29 cellular contexts compared by ENCODE assay signal in genomic region chr7:102119925-102120324, GRCh38.
DNase-seq lines count a peak whose midpoint lies in the region; ATAC-seq and TF ChIP-seq lines count a peak whose summit lies in the region.
"Had no signal": no experiment of that assay in that cellular context is flagged by ENCODE, and none has a peak within 500 bp of the region (broad histone marks: within the 10 kb centered on the region; RNA-seq: fewer than 3 reads in every experiment).

No MANE protein-coding gene starts in this region.

- no peak overlapping the region for H3T11ph ChIP-seq in H9 (ENCODE audit: low read length)

- no peak overlapping the region for H3K56ac ChIP-seq in H9 (ENCODE audit: insufficient read length, low read depth, low read length)

- H3K4me1 ChIP-seq in H9 (ENCODE audit: insufficient read depth, low read length) (no peaks in the 10 kb centered on the region), mesodermal cell (ENCODE audit: control insufficient read depth, insufficient read depth, low read length, poor library complexity, severe bottlenecking) (peaks cover 40% of the 10 kb centered on the region)
- H3K4me1 ChIP-seq: neural progenitor cell, parathyroid adenoma had no signal

- H3K4me3 Mint-ChIP-seq in H9, result no peak overlapping the region
- H3K4me3 Mint-ChIP-seq: activated B cell treated with CpG ODN at 0.5 μM for 24 hours; activated T-cell treated with anti-CD3 and anti-CD28 coated beads, Interleukin-2, amount 50 U/mL, for 4 hours; neural progenitor cell; stimulated activated naive CD8-positive, alpha-beta T cell treated with anti-CD3 and anti-CD28 coated beads, Interleukin-15, amount 100 ng/mL, for 72 hours; T-cell had no signal

- no peak for TF ChIP-seq CTCF in H9 (conservative IDR thresholded peaks at IDR 0.05)

- no peak overlapping the region for H3K4ac ChIP-seq in H9 (ENCODE audit: low read depth, low read length)

- ATAC-seq in GM18858 (IDR thresholded peaks at IDR 0.05; ENCODE audit: unreplicated experiment), result no peak
- ATAC-seq: activated T-cell treated with anti-CD3 and anti-CD28 coated beads, Interleukin-2, amount 50 U/mL, for 4 hours; stimulated activated naive CD8-positive, alpha-beta T cell treated with anti-CD3 and anti-CD28 coated beads, Interleukin-15, amount 100 ng/mL, for 72 hours; T-cell had no signal

- H2BK20ac ChIP-seq in H9 (ENCODE audit: low read depth, low read length, poor library complexity, severe bottlenecking), result no peak overlapping the region

- no peak overlapping the region for H3K9ac ChIP-seq in H9 (ENCODE audit: extremely low read depth, insufficient read length, low read length)
- H3K9ac ChIP-seq: neural progenitor cell, parathyroid adenoma had no signal

- no peaks in the 10 kb centered on the region for H3K79me2 ChIP-seq in H9 (ENCODE audit: insufficient read depth, low read length)
- H3K79me2 ChIP-seq: parathyroid adenoma had no signal

- H3K9me3 ChIP-seq in H9 (ENCODE audit: control insufficient read depth, low read depth, low read length) (no peaks in the 10 kb centered on the region), mesodermal cell (ENCODE audit: control insufficient read depth, low read length) (no peaks in the 10 kb centered on the region)
- H3K9me3 ChIP-seq: heart right ventricle, SJSA1, tibial artery had no signal

- no peak overlapping the region for H2BK5ac ChIP-seq in H9 (ENCODE audit: insufficient read length, low read length)

- no peaks in the 10 kb centered on the region for H3K27me3 ChIP-seq in H9 (ENCODE audit: insufficient read depth, low read length)
- H3K27me3 ChIP-seq: heart right ventricle, neural progenitor cell, SJSA1, tibial artery had no signal

- H3K18ac ChIP-seq in H9 (ENCODE audit: insufficient read length, low read depth, low read length), result no peak overlapping the region

- DNase-seq in H9 (no peak), caudate nucleus (lab: John Stamatoyannopoulos, UW) (no peak), substantia nigra (lab: John Stamatoyannopoulos, UW) (peak in 8 of 49 donors; percentile 1 to 34 (median 20)), KG1 (lab: John Stamatoyannopoulos, UW) (no peak), activated T-cell treated with anti-CD3 and anti-CD28 coated beads for 4 hours (no peak), mesenteric fat pad (ENCODE audit: low spot score) (no peak)
- DNase-seq: activated B cell treated with CpG ODN at 0.5 μM for 24 hours; activated CD4-positive, alpha-beta T cell treated with anti-CD3 and anti-CD28 coated beads, Interleukin-2, amount 50 U/mL, for 1 hour; activated gamma-delta T cell treated with Interleukin-2 at 50 U/mL for 16 hours; activated T-cell treated with anti-CD3 and anti-CD28 coated beads, Interleukin-2, amount 50 U/mL, for 4 hours; CD8-positive, alpha-beta memory T cell; DMS153; heart right ventricle; kidney glomerular epithelial cell; NCI-H146; NCI-H2107; NCI-H345; NCI-H69; stimulated activated CD4-positive, alpha-beta T cell treated with anti-CD3 and anti-CD28 coated beads, Interleukin-2, amount 100 ng/mL, for 24 hours; stimulated activated naive CD8-positive, alpha-beta T cell treated with anti-CD3 and anti-CD28 coated beads, Interleukin-15, amount 100 ng/mL, for 72 hours; T-cell; tibial artery had no signal

- H2AFZ ChIP-seq in H9 (ENCODE audit: low read length), result no peak overlapping the region
- H2AFZ ChIP-seq: neural progenitor cell, parathyroid adenoma had no signal

- no peak overlapping the region for H3K27ac ChIP-seq in H9 (ENCODE audit: insufficient read length, low read depth, low read length)
- H3K27ac ChIP-seq in caudate nucleus (ENCODE audit: low read depth, low read length), result peak overlapping the region; percentile 86
- H3K27ac ChIP-seq in mesodermal cell (ENCODE audit: low read depth, low read length, severe bottlenecking), result peak overlapping the region; percentile 49
- H3K27ac ChIP-seq in substantia nigra (ENCODE audit: low read depth, low read length, poor library complexity, severe bottlenecking), result peak overlapping the region; percentile 93
- H3K27ac ChIP-seq: neural progenitor cell, parathyroid adenoma, SJSA1, tibial artery had no signal

- no peak overlapping the region for H4K8ac ChIP-seq in H9 (replicated peaks; ENCODE audit: insufficient read length, low read depth, low read length)

- H3K9me3 Mint-ChIP-seq in H9, result no peaks in the 10 kb centered on the region
- H3K9me3 Mint-ChIP-seq: activated B cell treated with CpG ODN at 0.5 μM for 24 hours; activated T-cell treated with anti-CD3 and anti-CD28 coated beads, Interleukin-2, amount 50 U/mL, for 4 hours; CD8-positive, alpha-beta memory T cell; IgD-negative memory B cell; neural progenitor cell; stimulated activated naive CD8-positive, alpha-beta T cell treated with anti-CD3 and anti-CD28 coated beads, Interleukin-15, amount 100 ng/mL, for 72 hours; T-cell had no signal

- H3K4me3 ChIP-seq in mesodermal cell (ENCODE audit: extremely low read depth, insufficient read depth, low read length, poor library complexity, severe bottlenecking), result no peak overlapping the region
- H3K4me3 ChIP-seq: heart right ventricle, lung, neural progenitor cell, SJSA1, tibial artery had no signal

- no peaks in the 10 kb centered on the region for H4K20me1 ChIP-seq in H9 (ENCODE audit: control insufficient read depth, insufficient read depth, insufficient read length)

- no CpG with 5 or more reads among the region's 7 CpGs for WGBS in H9 (ENCODE audit: extremely low coverage, insufficient read length, low lambda C conversion rate)
- 96 to 98% methylated on average over 7 of the region's 7 CpGs for WGBS in mesodermal cell (ENCODE audit: insufficient coverage in 2 of 2), 2 experiments

- H3K27ac Mint-ChIP-seq in H9, result peak overlapping the region; percentile 33 to 86 (median 61); a peak in 6 of 7 replicates
- H3K27ac Mint-ChIP-seq: activated B cell treated with CpG ODN at 0.5 μM for 24 hours; CD8-positive, alpha-beta memory T cell; IgD-negative memory B cell; neural progenitor cell; stimulated activated naive CD8-positive, alpha-beta T cell treated with anti-CD3 and anti-CD28 coated beads, Interleukin-15, amount 100 ng/mL, for 72 hours; T-cell had no signal

- H3K27me3 Mint-ChIP-seq in H9 (ENCODE audit: low read depth), result no peaks in the 10 kb centered on the region; the same call in 1 of the 2 replicates
- H3K27me3 Mint-ChIP-seq: activated B cell treated with CpG ODN at 0.5 μM for 24 hours; CD8-positive, alpha-beta memory T cell; IgD-negative memory B cell; stimulated activated naive CD8-positive, alpha-beta T cell treated with anti-CD3 and anti-CD28 coated beads, Interleukin-15, amount 100 ng/mL, for 72 hours; T-cell had no signal

- peaks cover 16 to 37% (median 25%) of the 10 kb centered on the region in 3 experiments; a peak in 6 of 7 replicates for H3K36me3 Mint-ChIP-seq in H9 (ENCODE audit: insufficient read depth in 1 of 3, low read depth in 3 of 3)

- H3K4me1 Mint-ChIP-seq in H9, result peaks cover 15 to 21% of the 10 kb centered on the region in 2 experiments

- no peak overlapping the region for H2AK5ac ChIP-seq in H9 (ENCODE audit: insufficient read length, low read length)

- H4K5ac ChIP-seq in H9 (ENCODE audit: insufficient read length, low read depth, low read length), result no peak overlapping the region

- H3K36me3 ChIP-seq in mesodermal cell (ENCODE audit: control insufficient read depth, insufficient read depth, low read length), result peaks cover 38% of the 10 kb centered on the region

- H3K14ac ChIP-seq in H9 (ENCODE audit: insufficient read depth, low read length), result no peak overlapping the region

- H3K79me1 ChIP-seq in H9 (ENCODE audit: insufficient read depth, low read depth, low read length, poor library complexity, severe bottlenecking), result no peaks in the 10 kb centered on the region

- no peak overlapping the region for H2BK12ac ChIP-seq in H9 (ENCODE audit: insufficient read length, low read depth, low read length)

- H2BK120ac ChIP-seq in H9 (ENCODE audit: low read depth, low read length, poor library complexity, severe bottlenecking), result no peak overlapping the region

- no peak overlapping the region for H4K91ac ChIP-seq in H9 (ENCODE audit: insufficient read length, low read depth, low read length)

- no peak overlapping the region for H3K4me2 ChIP-seq in H9 (ENCODE audit: insufficient read depth, insufficient read length, low read length)
- H3K4me2 ChIP-seq: neural progenitor cell had no signal

- H3K23ac ChIP-seq in H9 (ENCODE audit: insufficient read length, low read depth, low read length), result no peak overlapping the region

- no peaks in the 10 kb centered on the region for H3K23me2 ChIP-seq in H9 (ENCODE audit: insufficient read length, low read depth, low read length, poor library complexity, severe bottlenecking)

- no peak overlapping the region for H2BK15ac ChIP-seq in H9 (ENCODE audit: low read depth, low read length)
